Comparison of ENCODE assay signal across 23 cellular contexts in the genomic region with DNA sequence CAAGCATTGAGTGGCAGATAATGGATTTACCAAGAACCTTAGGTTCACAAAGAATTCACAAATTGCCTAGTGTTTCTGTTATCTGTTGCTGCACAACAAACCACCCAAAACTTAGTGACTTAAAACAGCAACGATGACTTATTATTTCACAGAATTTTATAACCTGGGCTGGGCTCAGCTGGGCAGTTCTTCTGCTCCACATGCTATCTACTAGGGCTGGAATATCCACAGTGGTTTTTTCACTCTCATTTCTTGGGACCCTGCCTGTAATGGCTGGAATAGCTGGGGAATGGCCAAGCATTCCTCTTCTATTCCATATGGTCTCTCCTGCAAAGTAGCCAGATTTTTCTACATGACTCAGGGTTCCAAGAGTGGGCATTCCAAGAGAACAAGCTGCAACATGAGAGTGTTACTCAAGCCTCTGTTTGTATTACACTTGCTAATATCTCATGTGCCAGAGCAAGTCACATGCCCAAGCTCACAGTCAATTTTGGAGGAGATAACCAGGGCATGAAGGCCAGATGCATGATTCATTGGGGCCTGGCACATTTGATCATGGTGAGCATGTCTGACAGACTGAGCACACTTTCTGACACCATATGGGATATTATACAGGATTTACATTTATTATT. TPM values are rescaled to one million over a fixed set of nuclear protein-coding genes. Genes with fewer than 3 reads are reported as not detected.
DNase-seq lines count a peak whose midpoint lies in the region; ATAC-seq and TF ChIP-seq lines count a peak whose summit lies in the region.
"Had no signal": no experiment of that assay in that cellular context is flagged by ENCODE, and none has a peak within 500 bp of the region (broad histone marks: within the 10 kb centered on the region; RNA-seq: fewer than 3 reads in every experiment).

No MANE protein-coding gene starts in this region.

- H3K4me1 Mint-ChIP-seq in activated naive CD8-positive, alpha-beta T cell (ENCODE audit: low read depth), result peaks cover 14% of the 10 kb centered on the region
- peaks cover 4% of the 10 kb centered on the region for H3K4me1 Mint-ChIP-seq in activated naive CD8-positive, alpha-beta T cell treated with anti-CD3 and anti-CD28 coated beads for 36 hours

- H3K9me3 Mint-ChIP-seq in activated naive CD8-positive, alpha-beta T cell (ENCODE audit: low read depth), result no peaks in the 10 kb centered on the region
- peaks cover 11% of the 10 kb centered on the region for H3K9me3 Mint-ChIP-seq in activated naive CD8-positive, alpha-beta T cell treated with anti-CD3 and anti-CD28 coated beads for 36 hours

- DNase-seq in activated naive CD8-positive, alpha-beta T cell treated with anti-CD3 and anti-CD28 coated beads for 36 hours, result no peak
- peak; percentile 96 for DNase-seq in RWPE1 (ENCODE audit: low spot score)
- peak; percentile 63 for DNase-seq in fibroblast of peridontal ligament (ENCODE audit: extremely low read depth)
- DNase-seq in GM13976 (ENCODE audit: low spot score), result no peak
- DNase-seq in DMS153 treated with DMSO at 0.1 percent for 48 hours (lab: John Stamatoyannopoulos, UW; ENCODE audit: unreplicated experiment), result no peak
- DNase-seq in NCI-H82 treated with DMSO at 0.1 percent for 48 hours (lab: John Stamatoyannopoulos, UW; ENCODE audit: unreplicated experiment), result no peak
- DNase-seq: 8988T; activated CD4-positive, alpha-beta T cell treated with anti-CD3 and anti-CD28 coated beads for 1 hour; activated effector memory CD4-positive, alpha-beta T cell treated with anti-CD3 and anti-CD28 coated beads, Interleukin-2, amount 50 U/mL, for 16 hours; anterior cingulate cortex; C1 segment of cervical spinal cord; DMS79; heart right ventricle; MM.1S; NCI-H187; NCI-H526 treated with DMSO at 0.1 percent for 48 hours; OCI-M1; stimulated activated naive CD8-positive, alpha-beta T cell treated with anti-CD3 and anti-CD28 coated beads, Interleukin-15, Interleukin-2, amounts not matched to agents 100 U/mL and 50 U/mL, for 24 hours; transverse colon had no signal

- TF ChIP-seq CTCF in RWPE1 (conservative IDR thresholded peaks at IDR 0.05; ENCODE audit: low read depth) (no peak), GM13976 (IDR thresholded peaks at IDR 0.05; ENCODE audit: borderline replicate concordance, control extremely low read depth, extremely low read depth, insufficient read depth, missing control alignments) (no peak)

- H3K27me3 Mint-ChIP-seq in activated naive CD8-positive, alpha-beta T cell, result no peaks in the 10 kb centered on the region
- H3K27me3 Mint-ChIP-seq in activated naive CD8-positive, alpha-beta T cell treated with anti-CD3 and anti-CD28 coated beads for 36 hours, result no peaks in the 10 kb centered on the region

- no peak overlapping the region for H3K4me3 Mint-ChIP-seq in activated naive CD8-positive, alpha-beta T cell
- H3K4me3 Mint-ChIP-seq in activated naive CD8-positive, alpha-beta T cell treated with anti-CD3 and anti-CD28 coated beads for 36 hours, result no peak overlapping the region

- no peak overlapping the region for H3K27ac ChIP-seq in RWPE1
- H3K27ac ChIP-seq: heart right ventricle, neutrophil, right atrium auricular region, transverse colon had no signal

- H3K27ac Mint-ChIP-seq in activated naive CD8-positive, alpha-beta T cell, result peak overlapping the region; percentile 3
- H3K27ac Mint-ChIP-seq in activated naive CD8-positive, alpha-beta T cell treated with anti-CD3 and anti-CD28 coated beads for 36 hours, result no peak overlapping the region

- POLR2A ChIA-PET in RWPE1 (lab: Yijun Ruan, JAX; ENCODE audit: low non-redundant PET), result interaction anchor here (0.6 kb wide), 1 partner anchor 173 kb away, joined by 5 read pairs; no protein-coding TSS in a partner anchor

- ATAC-seq in HG03460 (IDR thresholded peaks at IDR 0.05; ENCODE audit: unreplicated experiment), result no peak
- ATAC-seq: heart right ventricle; stimulated activated naive CD8-positive, alpha-beta T cell treated with anti-CD3 and anti-CD28 coated beads, Interleukin-15, Interleukin-2, amounts not matched to agents 100 U/mL and 50 U/mL, for 24 hours had no signal

- in situ Hi-C loops in GM13976 (cut with MboI; ENCODE audit: low sequenced_read_pairs, unreplicated experiment), result no loop called here

- CTCF ChIA-PET in RWPE1 (lab: Yijun Ruan, JAX), result interaction anchor here (0.6 to 0.8 kb wide), 4 partner anchors 13 to 667 kb away, joined by 3 read pairs; no protein-coding TSS in a partner anchor

- H3K36me3 Mint-ChIP-seq in activated naive CD8-positive, alpha-beta T cell, result peaks cover 8% of the 10 kb centered on the region
- peaks cover 18% of the 10 kb centered on the region for H3K36me3 Mint-ChIP-seq in activated naive CD8-positive, alpha-beta T cell treated with anti-CD3 and anti-CD28 coated beads for 36 hours

RNA-seq across cellular contexts. Expression of a gene that starts 4.9 kb away (rescaled TPM):
- total RNA-seq in activated naive CD8-positive, alpha-beta T cell treated with anti-CD3 and anti-CD28 coated beads for 36 hours, result 100 to 1,000 TPM; 135 to 145 TPM

Comparison
In these comparisons a context has a peak if more than half of its experiments do, and no peak if none do; other contexts are left out.
1. DNase-seq: peak in RWPE1 (single experiment) and fibroblast of peridontal ligament (single experiment); none in activated naive CD8-positive, alpha-beta T cell treated with anti-CD3 and anti-CD28 coated beads for 36 hours (single experiment), GM13976 (single experiment), DMS153 treated with DMSO at 0.1 percent for 48 hours (single experiment) and NCI-H82 treated with DMSO at 0.1 percent for 48 hours (single experiment).